Comparison of ENCODE assay signal across 1 cellular context in genomic region chr11:64034411-64034811, GRCh38.
TF ChIP-seq lines count a peak whose summit lies in the region.

No MANE protein-coding gene starts in this region.

TF ChIP-seq in neural cell, 6 proteins besides CTCF, POLR2A, EP300 and RAD21:
- no peak for TF ChIP-seq REST (IDR thresholded peaks at IDR 0.05; ENCODE audit: borderline replicate concordance)
- TF ChIP-seq MXI1 (conservative IDR thresholded peaks at IDR 0.05; ENCODE audit: poor library complexity, severe bottlenecking): no peak
- TF ChIP-seq SMC3 (conservative IDR thresholded peaks at IDR 0.05; ENCODE audit: poor library complexity): no peak
- TF ChIP-seq POLR2AphosphoS5 (IDR thresholded peaks at IDR 0.05): no peak
- TF ChIP-seq EZH2 (IDR thresholded peaks at IDR 0.05; ENCODE audit: borderline replicate concordance, insufficient read depth, low read length, poor library complexity, severe bottlenecking): no peak
